ENCODE assay signal across 8 cellular contexts in genomic region chr11:65429069-65429681, GRCh38. TPM values are rescaled to one million over a fixed set of nuclear protein-coding genes. Genes with fewer than 3 reads are reported as not detected.
DNase-seq lines count a peak whose midpoint lies in the region; ATAC-seq and TF ChIP-seq lines count a peak whose summit lies in the region.

No MANE protein-coding gene starts in this region.

- H3K27ac ChIP-seq in AG04450 (ENCODE audit: low read depth, low read length) (peak overlapping the region; percentile 66), HEK293 (ENCODE audit: extremely low read depth, low read depth, low read length) (peak overlapping the region; percentile 55; the same call in 1 of the 2 replicates)

- peaks cover 2% of the 10 kb centered on the region for H3K27me3 Mint-ChIP-seq in activated CD4-positive, alpha-beta T cell treated with anti-CD3 and anti-CD28 coated beads, Interleukin-2, amount 10 ng/mL, durations not matched to agents 24 days and 14 days
- no peaks in the 10 kb centered on the region for H3K27me3 Mint-ChIP-seq in progenitor cell of endocrine pancreas

- H3K36me3 Mint-ChIP-seq in activated CD4-positive, alpha-beta T cell treated with anti-CD3 and anti-CD28 coated beads, Interleukin-2, amount 10 ng/mL, durations not matched to agents 24 days and 14 days (ENCODE audit: low read depth), result peaks cover 60% of the 10 kb centered on the region
- no peaks in the 10 kb centered on the region for H3K36me3 Mint-ChIP-seq in progenitor cell of endocrine pancreas (ENCODE audit: insufficient read depth)

- CTCF ChIA-PET in AG04450 (lab: Charles Lee) (no interaction called here), HEK293 (lab: Yijun Ruan, JAX) (interaction anchor here (0.5 to 1.3 kb wide), 3 partner anchors 13 to 81 kb away, joined by 3 to 6 read pairs (median 3); no protein-coding TSS in a partner anchor)

- intact Hi-C loops in activated CD4-positive, alpha-beta T cell treated with anti-CD3 and anti-CD28 coated beads, Interleukin-2, amount 10 ng/mL, durations not matched to agents 24 days and 14 days (cut with micrococcal nuclease), result loop anchor here (2.0 kb wide), 1 partner anchor 48 kb away; no protein-coding TSS in a partner anchor
- intact Hi-C loops in sciatic nerve (cut with DNase I), result no loop called here

- H3K4me1 ChIP-seq in HEK293 (ENCODE audit: control insufficient read depth, insufficient read depth, low read length), result no peaks in the 10 kb centered on the region

- DNase-seq in AG04450 (ENCODE audit: low read depth, low spot score) (no peak), fibroblast of villous mesenchyme (ENCODE audit: low read depth) (peak; percentile 84), sciatic nerve (ENCODE audit: low spot score) (peak; percentile 57), progenitor cell of endocrine pancreas (ENCODE audit: low spot score, unreplicated experiment) (no peak), NCI-H128 (lab: John Stamatoyannopoulos, UW; ENCODE audit: unreplicated experiment) (no peak)
- DNase-seq in activated CD4-positive, alpha-beta T cell treated with anti-CD3 and anti-CD28 coated beads, Interleukin-2, amount 10 ng/mL, durations not matched to agents 24 days and 14 days, result peak; percentile 78

- POLR2A ChIA-PET in AG04450 (lab: Yijun Ruan, JAX) (interaction anchor here (1.0 to 17.0 kb wide), 5 partner anchors 9 to 96 kb away, joined by 3 to 999 read pairs (median 6); partner anchors contain the start of genes MALAT1, NEAT1 and SCYL1), HEK293 (lab: Yijun Ruan, JAX) (interaction anchor here (1.0 to 16.9 kb wide), 7 partner anchors 9 to 70 kb away, joined by 3 to 1129 read pairs (median 6); partner anchors contain the start of genes FRMD8 and MALAT1)

- H3K4me3 Mint-ChIP-seq in activated CD4-positive, alpha-beta T cell treated with anti-CD3 and anti-CD28 coated beads, Interleukin-2, amount 10 ng/mL, durations not matched to agents 24 days and 14 days, result peak overlapping the region; percentile 100
- H3K4me3 Mint-ChIP-seq in progenitor cell of endocrine pancreas (ENCODE audit: low read depth), result no peak overlapping the region

- ATAC-seq in sciatic nerve, result peak; percentile 27
- ATAC-seq in activated CD4-positive, CD25-positive, alpha-beta regulatory T cell treated with anti-CD3 and anti-CD28 coated beads, Interleukin-2, amount 50 U/mL, for 24 hours, result no peak

- TF ChIP-seq CTCF in AG04450 (IDR thresholded peaks at IDR 0.05; ENCODE audit: low read depth, low read length) (no peak), HEK293 (tag by site-specific recombination; IDR thresholded peaks at IDR 0.05) (no peak), fibroblast of villous mesenchyme (IDR thresholded peaks at IDR 0.05; ENCODE audit: insufficient read depth, low read depth, low read length) (no peak), progenitor cell of endocrine pancreas (IDR thresholded peaks at IDR 0.05; ENCODE audit: unreplicated experiment) (no peak)

- peak overlapping the region; percentile 100 for H3K27ac Mint-ChIP-seq in activated CD4-positive, alpha-beta T cell treated with anti-CD3 and anti-CD28 coated beads, Interleukin-2, amount 10 ng/mL, durations not matched to agents 24 days and 14 days
- H3K27ac Mint-ChIP-seq in progenitor cell of endocrine pancreas, result no peak overlapping the region

- H3K27me3 ChIP-seq in AG04450 (ENCODE audit: control insufficient read depth, insufficient read depth, low read length), result no peaks in the 10 kb centered on the region

- H3K4me3 ChIP-seq in AG04450 (ENCODE audit: low read depth, low read length) (peak overlapping the region; percentile 97), HEK293 (ENCODE audit: low read depth, low read length) (peak overlapping the region; percentile 68), fibroblast of villous mesenchyme (ENCODE audit: low read depth, low read length) (peak overlapping the region; percentile 91)

- H3K36me3 ChIP-seq in HEK293 (ENCODE audit: control insufficient read depth in 2 of 2, insufficient read depth in 1 of 2, low read length in 2 of 2), result peaks cover 0 to 51% of the 10 kb centered on the region in 2 experiments; a peak in 1 of 3 replicates

- H3K9me3 Mint-ChIP-seq in activated CD4-positive, alpha-beta T cell treated with anti-CD3 and anti-CD28 coated beads, Interleukin-2, amount 10 ng/mL, durations not matched to agents 24 days and 14 days, result no peaks in the 10 kb centered on the region
- H3K9me3 Mint-ChIP-seq in progenitor cell of endocrine pancreas (ENCODE audit: low read depth), result no peaks in the 10 kb centered on the region

- peaks cover 81% of the 10 kb centered on the region for H3K4me1 Mint-ChIP-seq in activated CD4-positive, alpha-beta T cell treated with anti-CD3 and anti-CD28 coated beads, Interleukin-2, amount 10 ng/mL, durations not matched to agents 24 days and 14 days
- peaks cover 38% of the 10 kb centered on the region for H3K4me1 Mint-ChIP-seq in progenitor cell of endocrine pancreas (ENCODE audit: low read depth)

- no peaks in the 10 kb centered on the region for H3K9me3 ChIP-seq in AG04450 (ENCODE audit: control insufficient read depth, insufficient read depth, low read length)
- H3K9me3 ChIP-seq in HEK293 (ENCODE audit: control insufficient read depth, insufficient read depth, low read depth, low read length), result no peaks in the 10 kb centered on the region

TF ChIP-seq in HEK293, 187 proteins besides CTCF, POLR2A, EP300 and RAD21 (continues in another document):
- TF ChIP-seq IKZF3 (tag by site-specific recombination; IDR thresholded peaks at IDR 0.05), result peak; percentile 65; the same call in 1 of the 2 replicates
- TF ChIP-seq ZNF585B (tag by site-specific recombination; IDR thresholded peaks at IDR 0.05), result no peak
- TF ChIP-seq ZNF571 (tag by site-specific recombination; IDR thresholded peaks at IDR 0.05), result no peak
- TF ChIP-seq ZXDB (tag by site-specific recombination; IDR thresholded peaks at IDR 0.05), result peak; percentile 17; the same call in 1 of the 2 replicates
- TF ChIP-seq ZFP69B (tag by site-specific recombination; IDR thresholded peaks at IDR 0.05), result peak; percentile 31; the same call in 1 of the 2 replicates
- 0 out of 2 replicates have a peak, but pooled peaks have one; percentile 4 for TF ChIP-seq ZNF654 (tag by site-specific recombination; IDR thresholded peaks at IDR 0.05; ENCODE audit: low read depth)
- peak; percentile 91 for TF ChIP-seq ZSCAN4 (tag by site-specific recombination; IDR thresholded peaks at IDR 0.05)
- peak; percentile 97 for TF ChIP-seq MZF1 (tag by site-specific recombination; IDR thresholded peaks at IDR 0.05; ENCODE audit: borderline replicate concordance)
- peak; percentile 76 for TF ChIP-seq ZNF366 (tag by site-specific recombination; conservative IDR thresholded peaks at IDR 0.05)
- TF ChIP-seq ZNF837 (tag by site-specific recombination; IDR thresholded peaks at IDR 0.05), result 0 out of 2 replicates have a peak, but pooled peaks have one; percentile 74
- TF ChIP-seq ZNF629 (tag by site-specific recombination; IDR thresholded peaks at IDR 0.05), result peak; percentile 40
- TF ChIP-seq ZNF202 (tag by site-specific recombination; IDR thresholded peaks at IDR 0.05; ENCODE audit: borderline replicate concordance), result no peak
- TF ChIP-seq PRDM6 (tag by site-specific recombination; IDR thresholded peaks at IDR 0.05), result peak; percentile 95
- no peak; the same call in 1 of the 2 replicates for TF ChIP-seq ZNF600 (tag by site-specific recombination; IDR thresholded peaks at IDR 0.05)

RNA-seq across cellular contexts. Expression of gene NEAT1, which starts 6.6 kb away (rescaled TPM):
- polyA plus RNA-seq in AG04450 (2011; rRNA removed), result 72.3 and 83.3 TPM in 2 replicates
- polyA minus RNA-seq in AG04450 (2011; rRNA and poly(A)+ RNA removed), result 202 and 210 TPM in 2 replicates
- 410 and 411 TPM in 2 replicates for total RNA-seq in activated CD4-positive, alpha-beta T cell treated with anti-CD3 and anti-CD28 coated beads, Interleukin-2, amount 10 ng/mL, durations not matched to agents 24 days and 14 days
- 413 and 487 TPM in 2 replicates for total RNA-seq in fibroblast of villous mesenchyme
- 1,255 TPM for total RNA-seq in sciatic nerve
- total RNA-seq in progenitor cell of endocrine pancreas, result 78.8 and 99.9 TPM in 2 replicates

RNA-seq across cellular contexts. Expression of gene FRMD8, which starts 42.7 kb away (rescaled TPM):
- 10.7 and 14.1 TPM in 2 replicates for polyA plus RNA-seq in AG04450 (2011; rRNA removed)
- 8.2 and 10.9 TPM in 2 replicates for polyA minus RNA-seq in AG04450 (2011; rRNA and poly(A)+ RNA removed)
- 46.7 and 46.8 TPM in 2 replicates for total RNA-seq in activated CD4-positive, alpha-beta T cell treated with anti-CD3 and anti-CD28 coated beads, Interleukin-2, amount 10 ng/mL, durations not matched to agents 24 days and 14 days
- 44.5 and 60.6 TPM in 2 replicates for total RNA-seq in fibroblast of villous mesenchyme
- 65.9 TPM for total RNA-seq in sciatic nerve
- total RNA-seq in progenitor cell of endocrine pancreas, result 27.3 and 27.5 TPM in 2 replicates

RNA-seq across cellular contexts. Expression of gene SLC25A45, which starts 46.7 kb away (rescaled TPM):
- polyA plus RNA-seq in AG04450 (2011; rRNA removed), result 0.76 and 1.4 TPM in 2 replicates
- polyA minus RNA-seq in AG04450 (2011; rRNA and poly(A)+ RNA removed), result 1.4 and 2.5 TPM in 2 replicates
- 15.5 and 16.8 TPM in 2 replicates for total RNA-seq in activated CD4-positive, alpha-beta T cell treated with anti-CD3 and anti-CD28 coated beads, Interleukin-2, amount 10 ng/mL, durations not matched to agents 24 days and 14 days
- 1.7 and 2.9 TPM in 2 replicates for total RNA-seq in fibroblast of villous mesenchyme
- 12.0 TPM for total RNA-seq in sciatic nerve
- total RNA-seq in progenitor cell of endocrine pancreas, result 4.0 and 5.3 TPM in 2 replicates

Comparison
In these comparisons a context has a peak if more than half of its experiments do, and no peak if none do; other contexts are left out.
1. DNase-seq: peak in activated CD4-positive, alpha-beta T cell treated with anti-CD3 and anti-CD28 coated beads, Interleukin-2, amount 10 ng/mL, durations not matched to agents 24 days and 14 days (single experiment), fibroblast of villous mesenchyme (single experiment) and sciatic nerve (single experiment); none in AG04450 (single experiment), progenitor cell of endocrine pancreas (single experiment) and NCI-H128 (single experiment).
2. Peak in every context shown above with its lines, with median percentiles within 50 percentile points of each other: H3K4me3 ChIP-seq.